1 cellular context compared by ENCODE assay signal in the genomic region with DNA sequence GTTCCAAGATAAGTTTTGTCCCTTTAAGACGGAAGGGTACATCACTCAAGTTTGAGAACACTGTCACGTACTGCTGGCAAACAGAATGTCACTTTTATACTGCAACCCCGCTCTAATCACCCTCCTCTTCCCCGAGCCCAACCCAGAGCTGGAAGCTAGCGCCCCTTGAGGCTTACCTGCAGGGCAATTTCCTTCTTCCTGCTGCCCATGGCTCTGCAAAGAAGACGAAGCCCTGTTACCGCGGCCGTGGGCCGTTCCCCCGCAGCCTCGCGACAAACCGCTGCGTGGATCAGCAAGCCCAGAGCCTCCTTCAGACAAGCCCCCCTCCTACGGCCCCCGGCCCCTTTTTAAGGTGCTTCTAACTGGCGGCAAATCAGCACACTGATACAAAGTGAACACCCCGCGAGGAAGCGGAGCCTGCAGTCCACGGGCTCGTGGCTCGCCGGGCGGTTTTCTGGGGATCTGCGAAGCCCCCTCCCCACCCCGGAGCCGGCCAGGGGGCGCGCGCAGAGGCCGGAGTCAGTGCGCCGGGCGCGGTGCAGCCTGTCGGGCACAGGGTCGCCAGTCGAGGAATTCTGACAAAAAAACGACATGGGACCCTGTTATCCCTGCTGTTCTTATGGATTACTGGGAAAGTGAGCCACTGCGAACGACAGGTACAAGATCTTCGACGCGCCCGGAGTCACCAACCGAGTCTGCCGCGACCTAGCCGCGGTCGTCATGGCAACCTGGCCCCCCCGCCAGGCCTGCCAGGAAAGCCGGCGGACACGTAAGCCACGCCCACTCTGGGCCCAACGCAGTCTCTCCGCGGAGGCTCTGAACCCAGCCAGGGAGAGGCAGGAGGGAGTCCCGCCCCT.
TF ChIP-seq lines count a peak whose summit lies in the region.

A gene with protein sequence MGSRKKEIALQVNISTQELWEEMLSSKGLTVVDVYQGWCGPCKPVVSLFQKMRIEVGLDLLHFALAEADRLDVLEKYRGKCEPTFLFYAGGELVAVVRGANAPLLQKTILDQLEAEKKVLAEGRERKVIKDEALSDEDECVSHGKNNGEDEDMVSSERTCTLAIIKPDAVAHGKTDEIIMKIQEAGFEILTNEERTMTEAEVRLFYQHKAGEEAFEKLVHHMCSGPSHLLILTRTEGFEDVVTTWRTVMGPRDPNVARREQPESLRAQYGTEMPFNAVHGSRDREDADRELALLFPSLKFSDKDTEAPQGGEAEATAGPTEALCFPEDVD (minus strand): TSS at position 725 of the 857 bp plus-strand sequence. CDS start 516 bp downstream, at position 209.

TF ChIP-seq in SK-N-SH treated with all-trans-retinoic acid at 6 μM for 48 hours, 23 proteins besides CTCF, POLR2A, EP300 and RAD21 (continued from another document):
- TF ChIP-seq, protein P1, sequence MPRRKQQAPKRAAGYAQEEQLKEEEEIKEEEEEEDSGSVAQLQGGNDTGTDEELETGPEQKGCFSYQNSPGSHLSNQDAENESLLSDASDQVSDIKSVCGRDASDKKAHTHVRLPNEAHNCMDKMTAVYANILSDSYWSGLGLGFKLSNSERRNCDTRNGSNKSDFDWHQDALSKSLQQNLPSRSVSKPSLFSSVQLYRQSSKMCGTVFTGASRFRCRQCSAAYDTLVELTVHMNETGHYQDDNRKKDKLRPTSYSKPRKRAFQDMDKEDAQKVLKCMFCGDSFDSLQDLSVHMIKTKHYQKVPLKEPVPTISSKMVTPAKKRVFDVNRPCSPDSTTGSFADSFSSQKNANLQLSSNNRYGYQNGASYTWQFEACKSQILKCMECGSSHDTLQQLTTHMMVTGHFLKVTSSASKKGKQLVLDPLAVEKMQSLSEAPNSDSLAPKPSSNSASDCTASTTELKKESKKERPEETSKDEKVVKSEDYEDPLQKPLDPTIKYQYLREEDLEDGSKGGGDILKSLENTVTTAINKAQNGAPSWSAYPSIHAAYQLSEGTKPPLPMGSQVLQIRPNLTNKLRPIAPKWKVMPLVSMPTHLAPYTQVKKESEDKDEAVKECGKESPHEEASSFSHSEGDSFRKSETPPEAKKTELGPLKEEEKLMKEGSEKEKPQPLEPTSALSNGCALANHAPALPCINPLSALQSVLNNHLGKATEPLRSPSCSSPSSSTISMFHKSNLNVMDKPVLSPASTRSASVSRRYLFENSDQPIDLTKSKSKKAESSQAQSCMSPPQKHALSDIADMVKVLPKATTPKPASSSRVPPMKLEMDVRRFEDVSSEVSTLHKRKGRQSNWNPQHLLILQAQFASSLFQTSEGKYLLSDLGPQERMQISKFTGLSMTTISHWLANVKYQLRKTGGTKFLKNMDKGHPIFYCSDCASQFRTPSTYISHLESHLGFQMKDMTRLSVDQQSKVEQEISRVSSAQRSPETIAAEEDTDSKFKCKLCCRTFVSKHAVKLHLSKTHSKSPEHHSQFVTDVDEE (CRISPR knock-in tag; IDR thresholded peaks at IDR 0.05): no peak
- TF ChIP-seq ZC3H10 (CRISPR knock-in tag; IDR thresholded peaks at IDR 0.05) (no peak), TCF4 (CRISPR knock-in tag; IDR thresholded peaks at IDR 0.05; ENCODE audit: borderline replicate concordance) (no peak), PPARA (CRISPR knock-in tag; IDR thresholded peaks at IDR 0.05; ENCODE audit: borderline replicate concordance) (no peak), SNAI2 (CRISPR knock-in tag; IDR thresholded peaks at IDR 0.05) (no peak)
TF ChIP-seq in SK-N-SH treated with all-trans-retinoic acid at 6 μM for 48 hours: peak in this region for 0.
